In the genomic region with DNA sequence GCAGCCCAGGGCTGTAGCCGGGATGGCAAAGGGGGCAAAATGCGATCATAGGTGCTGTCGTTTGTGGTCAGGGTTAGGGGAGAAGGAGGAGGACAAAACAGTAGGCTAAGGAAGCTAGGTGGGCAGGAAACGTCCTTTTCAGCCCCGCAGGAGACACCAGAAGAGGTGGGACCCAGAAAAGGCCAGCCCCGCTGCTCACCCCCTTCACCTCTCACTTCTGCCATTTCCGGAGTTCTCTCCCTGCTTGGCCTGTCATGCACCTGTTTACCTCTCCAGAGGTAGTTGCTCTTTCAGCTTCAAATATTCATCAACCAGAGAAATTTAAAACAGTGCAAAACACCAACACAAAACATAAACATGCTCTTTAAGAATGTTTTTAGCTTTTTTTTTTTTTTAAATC, we compare ENCODE assay signal across 24 cellular contexts. TPM values are rescaled to one million over a fixed set of nuclear protein-coding genes. Genes with fewer than 3 reads are reported as not detected.
DNase-seq lines count a peak whose midpoint lies in the region; ATAC-seq and TF ChIP-seq lines count a peak whose summit lies in the region.
"Had no signal": no experiment of that assay in that cellular context is flagged by ENCODE, and none has a peak within 500 bp of the region (broad histone marks: within the 10 kb centered on the region; RNA-seq: fewer than 3 reads in every experiment).

No MANE protein-coding gene starts in this region.

- no peak overlapping the region for H3K9ac ChIP-seq in MM.1S (ENCODE audit: low read length)

- H3K4me2 ChIP-seq in MM.1S (ENCODE audit: low read depth, low read length), result peak overlapping the region; percentile 16; the same call in 1 of the 2 replicates
- H3K4me2 ChIP-seq: A549 had no signal

- no peak overlapping the region for H3K27ac Mint-ChIP-seq in T-helper 17 cell
- H3K27ac Mint-ChIP-seq: activated CD4-positive, alpha-beta T cell treated with anti-CD3 and anti-CD28 coated beads, Interleukin-2, amount 10 ng/mL, durations not matched to agents 24 days and 14 days; CD14-positive monocyte; natural killer cell had no signal

- intact Hi-C loops in left ventricle myocardium inferior (cut with micrococcal nuclease), result no loop called here
- intact Hi-C loops in Right ventricle myocardium superior (cut with DNase I), result loop anchor here (10.0 kb wide), 1 partner anchor 100 kb away; no protein-coding TSS in a partner anchor
- intact Hi-C loops in lower lobe of right lung (cut with DNase I), result no loop called here

- no peaks in the 10 kb centered on the region for H3F3A ChIP-seq in MM.1S (ENCODE audit: insufficient read depth, low read length)

- no peaks in the 10 kb centered on the region for H3K4me1 Mint-ChIP-seq in T-helper 17 cell
- H3K4me1 Mint-ChIP-seq: activated CD4-positive, alpha-beta T cell treated with anti-CD3 and anti-CD28 coated beads, Interleukin-2, amount 10 ng/mL, durations not matched to agents 24 days and 14 days; natural killer cell had no signal

- TF ChIP-seq EP300 in upper lobe of left lung (IDR thresholded peaks at IDR 0.05), result no peak

- no peaks in the 10 kb centered on the region for H3K36me3 ChIP-seq in left ventricle myocardium inferior
- no peaks in the 10 kb centered on the region for H3K36me3 ChIP-seq in MM.1S (replicated peaks; ENCODE audit: insufficient read depth, low read length)
- H3K36me3 ChIP-seq in lower lobe of right lung, result peaks cover 16% of the 10 kb centered on the region
- H3K36me3 ChIP-seq in upper lobe of left lung, result no peaks in the 10 kb centered on the region
- H3K36me3 ChIP-seq: cardiac muscle cell had no signal

- H3K27me3 ChIP-seq in left ventricle myocardium inferior (ENCODE audit: low read depth), result no peaks in the 10 kb centered on the region
- no peaks in the 10 kb centered on the region for H3K27me3 ChIP-seq in MM.1S (replicated peaks; ENCODE audit: insufficient read depth, low read length)
- peaks cover 16% of the 10 kb centered on the region for H3K27me3 ChIP-seq in lower lobe of right lung (ENCODE audit: low read depth)
- H3K27me3 ChIP-seq in upper lobe of left lung, result peaks cover 0 to 3% (median 0%) of the 10 kb centered on the region in 4 donors

- peaks cover 19% of the 10 kb centered on the region for H3K27me3 Mint-ChIP-seq in T-helper 17 cell

- H3K9me2 ChIP-seq in MM.1S (replicated peaks; ENCODE audit: insufficient read depth, low read length), result no peaks in the 10 kb centered on the region

- no peak overlapping the region for H2AFZ ChIP-seq in MM.1S (ENCODE audit: low read length)

- H3K9me3 ChIP-seq in left ventricle myocardium inferior (replicated peaks), result no peaks in the 10 kb centered on the region
- no peaks in the 10 kb centered on the region for H3K9me3 ChIP-seq in MM.1S (replicated peaks; ENCODE audit: insufficient read depth, low read length)
- H3K9me3 ChIP-seq in lower lobe of right lung, result no peaks in the 10 kb centered on the region
- no peaks in the 10 kb centered on the region for H3K9me3 ChIP-seq in upper lobe of left lung
- H3K9me3 ChIP-seq in T-helper 17 cell (ENCODE audit: control insufficient read depth, low read length, poor library complexity, severe bottlenecking), result no peaks in the 10 kb centered on the region
- H3K9me3 ChIP-seq: A549 had no signal

- no peaks in the 10 kb centered on the region for H3K36me3 Mint-ChIP-seq in T-helper 17 cell (ENCODE audit: low read depth)
- H3K36me3 Mint-ChIP-seq: CD14-positive monocyte, natural killer cell had no signal

- H3K79me2 ChIP-seq in MM.1S (ENCODE audit: low read length), result no peaks in the 10 kb centered on the region

- H3K4me1 ChIP-seq in left ventricle myocardium inferior, result peaks cover 38% of the 10 kb centered on the region
- no peaks in the 10 kb centered on the region for H3K4me1 ChIP-seq in MM.1S (ENCODE audit: low read length)
- H3K4me1 ChIP-seq in lower lobe of right lung, result peaks cover 11% of the 10 kb centered on the region
- peaks cover 0 to 20% (median 9%) of the 10 kb centered on the region in 4 donors for H3K4me1 ChIP-seq in upper lobe of left lung
- H3K4me1 ChIP-seq: A549 had no signal

- no peaks in the 10 kb centered on the region for H4K20me1 ChIP-seq in MM.1S (ENCODE audit: insufficient read depth, low read length)

- no peak overlapping the region for H3K4me3 Mint-ChIP-seq in T-helper 17 cell
- H3K4me3 Mint-ChIP-seq: activated CD4-positive, alpha-beta T cell treated with anti-CD3 and anti-CD28 coated beads, Interleukin-2, amount 10 ng/mL, durations not matched to agents 24 days and 14 days; natural killer cell had no signal

- H3K27ac ChIP-seq in left ventricle myocardium inferior (replicated peaks) (peak overlapping the region; percentile 81), MM.1S (ENCODE audit: low read length) (no peak overlapping the region), lower lobe of right lung (peak overlapping the region; percentile 76), upper lobe of left lung (peak overlapping the region; percentile 73 to 89 (median 82))
- H3K27ac ChIP-seq: A549, cardiac muscle cell had no signal

- peak in 1 of 4 donors; percentile 11 for TF ChIP-seq POLR2A in upper lobe of left lung (IDR thresholded peaks at IDR 0.05)

- H3K4me3 ChIP-seq in left ventricle myocardium inferior (peak overlapping the region; percentile 65), MM.1S (ENCODE audit: low read length) (no peak overlapping the region), lower lobe of right lung (peak overlapping the region; percentile 53), upper lobe of left lung (peak overlapping the region; percentile 14 to 53 (median 46))
- H3K4me3 ChIP-seq: A549, cardiac muscle cell had no signal

- 39 to 45% methylated on average over 7 of the region's 7 CpGs for WGBS in upper lobe of left lung, 2 donors

- TF ChIP-seq CTCF in left ventricle myocardium inferior (IDR thresholded peaks at IDR 0.05; ENCODE audit: borderline replicate concordance) (no peak), MM.1S (IDR thresholded peaks at IDR 0.05; ENCODE audit: low read length) (no peak), lower lobe of right lung (IDR thresholded peaks at IDR 0.05) (no peak), upper lobe of left lung (IDR thresholded peaks at IDR 0.05) (no peak)

- DNase-seq in left ventricle myocardium inferior (no peak), Right ventricle myocardium superior (no peak), MM.1S (no peak), lower lobe of right lung (no peak), upper lobe of left lung (peak in 1 of 2 donors; percentile 45), T-helper 17 cell (no peak)
- DNase-seq in stimulated activated CD4-positive, alpha-beta T cell treated with anti-CD3 and anti-CD28 coated beads, Interleukin-4, amount 100 ng/mL, for 4 hours, result no peak
- DNase-seq: activated CD4-positive, alpha-beta T cell treated with anti-CD3 and anti-CD28 coated beads, Interleukin-2, amount 10 ng/mL, durations not matched to agents 24 days and 14 days; activated CD8-positive, alpha-beta memory T cell treated with anti-CD3 and anti-CD28 coated beads, Interleukin-2, amount 50 U/mL, for 4 hours; activated effector memory CD4-positive, alpha-beta T cell treated with anti-CD3 and anti-CD28 coated beads, Interleukin-2, amount 50 U/mL, for 16 hours; kidney; MV-4-11; natural killer cell; NCI-H2029 treated with DMSO at 0.1 percent for 48 hours; NCI-H446 treated with DMSO at 0.1 percent for 48 hours; stimulated activated CD4-positive, alpha-beta T cell treated with anti-CD3 and anti-CD28 coated beads, Interleukin-4, amount 100 ng/mL, for 24 hours had no signal

- ATAC-seq in Right ventricle myocardium superior (ENCODE audit: poor library complexity) (no peak), lower lobe of right lung (peak; percentile 43 to 51), upper lobe of left lung (ENCODE audit: low FRiP score in 2 of 2) (peak in 1 of 2 donors; percentile 43), GM21526 (IDR thresholded peaks at IDR 0.05; ENCODE audit: low FRiP score, unreplicated experiment) (no peak), T-helper 17 cell (no peak)
- ATAC-seq: A549, natural killer cell, Right ventricle myocardium inferior had no signal

RNA-seq across cellular contexts. Expression of a gene that starts 0.8 kb away (rescaled TPM):
- total RNA-seq in left ventricle myocardium inferior (1.9 TPM), Right ventricle myocardium superior (18.9 TPM), lower lobe of right lung (301 TPM), upper lobe of left lung (100 to 1,000 TPM in 5 of 6 donors, 10 to 100 TPM in 1; 61.8 to 317 (median 239) TPM), T-helper 17 cell (not detected)
- total RNA-seq: activated CD4-positive, alpha-beta T cell treated with anti-CD3 and anti-CD28 coated beads, Interleukin-2, amount 10 ng/mL, durations not matched to agents 24 days and 14 days; dermis microvascular lymphatic vessel endothelial cell; natural killer cell; pulmonary artery endothelial cell; T-helper 1 cell treated with Interleukin-12 subunit alpha and Interleukin-12 subunit beta and Interleukin-4 antibody, amounts not matched to agents 30 ng/mL and 1 ng/mL, for 36 hours had no signal

Comparison
In these comparisons a context has a peak if more than half of its experiments do, and no peak if none do; other contexts are left out.
1. ATAC-seq: peak in lower lobe of right lung (2 of 2); none in Right ventricle myocardium superior (single experiment), GM21526 (single experiment) and T-helper 17 cell (single experiment).